ENCODE assay signal across 11 cellular contexts in genomic region chr3:150414989-150415388, GRCh38. TPM values are rescaled to one million over a fixed set of nuclear protein-coding genes. Genes with fewer than 3 reads are reported as not detected.
DNase-seq lines count a peak whose midpoint lies in the region; ATAC-seq lines count a peak whose summit lies in the region.
"Had no signal": no experiment of that assay in that cellular context is flagged by ENCODE, and none has a peak within 500 bp of the region (broad histone marks: within the 10 kb centered on the region; RNA-seq: fewer than 3 reads in every experiment).

No MANE protein-coding gene starts in this region.

- DNase-seq in activated T-cell treated with anti-CD3 and anti-CD28 coated beads, Interleukin-2, amount 50 U/mL, for 24 hours = no peak
- no peak for DNase-seq in activated T-cell treated with anti-CD3 and anti-CD28 coated beads for 4 hours
- no peak for DNase-seq in SJSA1 (ENCODE audit: low read depth in 1 of 2, low spot score in 2 of 2)
- DNase-seq in fibroblast of gingiva (ENCODE audit: low read depth) = peak; percentile 3
- no peak for DNase-seq in NCI-H524 (lab: John Stamatoyannopoulos, UW)
- no peak for DNase-seq in NCI-H524 treated with DMSO at 0.1 percent for 48 hours (lab: John Stamatoyannopoulos, UW)
- DNase-seq: BE2C; effector CD8-positive, alpha-beta T cell; transverse colon had no signal

- H3K27ac Mint-ChIP-seq in activated T-cell treated with anti-CD3 and anti-CD28 coated beads, Interleukin-2, amount 50 U/mL, for 24 hours = no peak overlapping the region
- no peak overlapping the region for H3K27ac Mint-ChIP-seq in stimulated activated memory B cell treated with anti-CD40 and anti-IgM and Interleukin-4, amounts not matched to agents 10 μg/mL and 1 μg/mL and 100 μg/mL, for 72 hours

- peaks cover 53% of the 10 kb centered on the region for H3K4me1 ChIP-seq in SJSA1 (replicated peaks)

- no peaks in the 10 kb centered on the region for H3K27me3 Mint-ChIP-seq in activated T-cell treated with anti-CD3 and anti-CD28 coated beads, Interleukin-2, amount 50 U/mL, for 24 hours
- no peaks in the 10 kb centered on the region for H3K27me3 Mint-ChIP-seq in stimulated activated memory B cell treated with anti-CD40 and anti-IgM and Interleukin-4, amounts not matched to agents 10 μg/mL and 1 μg/mL and 100 μg/mL, for 72 hours

- peaks cover 98% of the 10 kb centered on the region for H3K36me3 ChIP-seq in SJSA1

- no peak for ATAC-seq in stimulated activated memory B cell treated with anti-CD40 and anti-IgM and Interleukin-4, amounts not matched to agents 10 μg/mL and 1 μg/mL and 100 μg/mL, for 72 hours
- ATAC-seq in HG03095 (IDR thresholded peaks at IDR 0.05; ENCODE audit: unreplicated experiment) = no peak

- H3K4me3 ChIP-seq in SJSA1 = peak overlapping the region; percentile 78

- no peaks in the 10 kb centered on the region for H3K9me3 ChIP-seq in SJSA1 (replicated peaks)
- H3K9me3 ChIP-seq: BE2C, transverse colon had no signal

- H3K27ac ChIP-seq in SJSA1 = peak overlapping the region; percentile 44

- no peaks in the 10 kb centered on the region for H3K27me3 ChIP-seq in SJSA1 (replicated peaks)
- H3K27me3 ChIP-seq: BE2C, transverse colon had no signal

- H3K4me3 Mint-ChIP-seq in activated T-cell treated with anti-CD3 and anti-CD28 coated beads, Interleukin-2, amount 50 U/mL, for 24 hours = peak overlapping the region; percentile 96
- peak overlapping the region; percentile 50 for H3K4me3 Mint-ChIP-seq in stimulated activated memory B cell treated with anti-CD40 and anti-IgM and Interleukin-4, amounts not matched to agents 10 μg/mL and 1 μg/mL and 100 μg/mL, for 72 hours

- peaks cover 72% of the 10 kb centered on the region for H3K4me1 Mint-ChIP-seq in activated T-cell treated with anti-CD3 and anti-CD28 coated beads, Interleukin-2, amount 50 U/mL, for 24 hours (ENCODE audit: low read depth)
- peaks cover 72% of the 10 kb centered on the region for H3K4me1 Mint-ChIP-seq in stimulated activated memory B cell treated with anti-CD40 and anti-IgM and Interleukin-4, amounts not matched to agents 10 μg/mL and 1 μg/mL and 100 μg/mL, for 72 hours

- no peaks in the 10 kb centered on the region for H3K9me3 Mint-ChIP-seq in activated T-cell treated with anti-CD3 and anti-CD28 coated beads, Interleukin-2, amount 50 U/mL, for 24 hours
- no peaks in the 10 kb centered on the region for H3K9me3 Mint-ChIP-seq in stimulated activated memory B cell treated with anti-CD40 and anti-IgM and Interleukin-4, amounts not matched to agents 10 μg/mL and 1 μg/mL and 100 μg/mL, for 72 hours

- H3K36me3 Mint-ChIP-seq in activated T-cell treated with anti-CD3 and anti-CD28 coated beads, Interleukin-2, amount 50 U/mL, for 24 hours (ENCODE audit: low read depth) = peaks cover 76% of the 10 kb centered on the region
- H3K36me3 Mint-ChIP-seq in stimulated activated memory B cell treated with anti-CD40 and anti-IgM and Interleukin-4, amounts not matched to agents 10 μg/mL and 1 μg/mL and 100 μg/mL, for 72 hours = peaks cover 50% of the 10 kb centered on the region

RNA-seq across cellular contexts. Expression of gene TSC22D2, which starts 6.9 kb away (rescaled TPM):
- 11.3 and 11.9 TPM in 2 replicates for total RNA-seq in SJSA1 (2014; rRNA removed; shearing (Covaris generic))
